ENCODE assay signal across 15 cellular contexts in genomic region chr1:66265796-66266195, GRCh38.
DNase-seq lines count a peak whose midpoint lies in the region; ATAC-seq and TF ChIP-seq lines count a peak whose summit lies in the region.
"Had no signal": no experiment of that assay in that cellular context is flagged by ENCODE, and none has a peak within 500 bp of the region (broad histone marks: within the 10 kb centered on the region; RNA-seq: fewer than 3 reads in every experiment).

No MANE protein-coding gene starts in this region.

- H3K4me1 ChIP-seq in testis = peaks cover 21% of the 10 kb centered on the region
- H3K4me1 ChIP-seq: parathyroid adenoma had no signal

- H3K9me3 ChIP-seq in testis = no peaks in the 10 kb centered on the region
- H3K9me3 ChIP-seq: adrenal gland, vagina had no signal

- H3K36me3 ChIP-seq in testis (ENCODE audit: low read depth, missing control alignments) = no peaks in the 10 kb centered on the region
- H3K36me3 ChIP-seq: adrenal gland, vagina had no signal

- no peak for TF ChIP-seq CTCF in testis (IDR thresholded peaks at IDR 0.05)

- ATAC-seq in GM21619 (IDR thresholded peaks at IDR 0.05; ENCODE audit: unreplicated experiment) = no peak

- intact Hi-C loops in testis (cut with DNase I; ENCODE audit: low total_unique reads) = loop anchor here (5.0 kb wide), 1 partner anchor 182 kb away; no protein-coding TSS in a partner anchor

- 79 to 80% methylated on average over 3 of the region's 3 CpGs for WGBS in testis, 2 donors

- TF ChIP-seq POLR2A in testis (IDR thresholded peaks at IDR 0.05) = no peak

- no peak overlapping the region for H3K27ac ChIP-seq in testis
- H3K27ac ChIP-seq: adrenal gland, coronary artery, parathyroid adenoma, vagina had no signal

- no peak overlapping the region for H3K4me3 ChIP-seq in testis
- H3K4me3 ChIP-seq: adrenal gland, coronary artery, vagina had no signal

- DNase-seq in A172 (ENCODE audit: low spot score) = peak; percentile 16
- peak; percentile 10 for DNase-seq in GM03348 (ENCODE audit: low spot score)
- peak; percentile 47 for DNase-seq in RPMI7951 (ENCODE audit: low read depth)
- peak; percentile 39 for DNase-seq in kidney tubule cell (ENCODE audit: low spot score)
- no peak for DNase-seq in occipital lobe (lab: John Stamatoyannopoulos, UW)
- DNase-seq in testis = no peak
- DNase-seq in NCI-H2081 treated with DMSO at 0.1 percent for 48 hours (lab: John Stamatoyannopoulos, UW) = no peak
- DNase-seq: activated CD4-positive, alpha-beta T cell treated with anti-CD3 and anti-CD28 coated beads for 1 hour; activated T-cell treated with anti-CD3 and anti-CD28 coated beads, Interleukin-2, amount 50 U/mL, for 24 hours; adrenal gland; SW 1271 had no signal

- H3K27me3 ChIP-seq in testis = no peaks in the 10 kb centered on the region
- H3K27me3 ChIP-seq: adrenal gland, vagina had no signal

Comparison
In these comparisons a context has a peak if more than half of its experiments do, and no peak if none do; other contexts are left out.
1. DNase-seq: peak in A172 (single experiment), GM03348 (single experiment), RPMI7951 (single experiment) and kidney tubule cell (single experiment); none in occipital lobe (single experiment), testis (single experiment) and NCI-H2081 treated with DMSO at 0.1 percent for 48 hours (single experiment).